Comparison of ENCODE assay signal across 20 cellular contexts in genomic region chr5:2024986-2025721, GRCh38.
"Had no signal": no experiment of that assay in that cellular context is flagged by ENCODE, and none has a peak within 500 bp of the region (broad histone marks: within the 10 kb centered on the region; RNA-seq: fewer than 3 reads in every experiment).

No MANE protein-coding gene starts in this region.

- H3K4me3 ChIP-seq: adrenal gland, ascending aorta, heart right ventricle, lower lobe of right lung, tibial nerve had no signal

- H3K9me3 ChIP-seq: adrenal gland, ascending aorta, lower lobe of right lung had no signal

- H3K36me3 ChIP-seq: adrenal gland, ascending aorta, brain microvascular endothelial cell, heart right ventricle, lower lobe of right lung, tibial nerve had no signal

- ATAC-seq: activated naive CD4-positive, alpha-beta T cell treated with anti-CD3 and anti-CD28 coated beads, Interleukin-2, amount 50 U/mL, for 72 hours; heart right ventricle; left colon; lower lobe of right lung; sciatic nerve; stimulated activated effector memory CD8-positive, alpha-beta T cell treated with anti-CD3 and anti-CD28 coated beads, Interleukin-12 subunit alpha, Interleukin-12 subunit beta, amount 100 ng/mL, for 72 hours; stimulated activated naive CD8-positive, alpha-beta T cell treated with anti-CD3 and anti-CD28 coated beads, Interleukin-15, amount 100 ng/mL, for 72 hours; T-helper 17 cell had no signal

- H3K27me3 ChIP-seq: ascending aorta, brain microvascular endothelial cell, tibial nerve had no signal

- DNase-seq: activated CD4-positive, alpha-beta memory T cell treated with anti-CD3 and anti-CD28 coated beads for 36 hours; activated CD4-positive, alpha-beta T cell treated with anti-CD3 and anti-CD28 coated beads for 48 hours; activated T-cell treated with anti-CD3 and anti-CD28 coated beads for 4 hours; adrenal gland; brain microvascular endothelial cell; central memory CD4-positive, alpha-beta T cell; heart right ventricle; left colon; lower lobe of right lung; naive B cell; nucleus accumbens; small intestine; stimulated activated CD4-positive, alpha-beta T cell treated with anti-CD3 and anti-CD28 coated beads, Interleukin-2, amount 100 ng/mL, for 24 hours; stimulated activated naive CD8-positive, alpha-beta T cell treated with anti-CD3 and anti-CD28 coated beads, Interleukin-15, amount 100 ng/mL, for 72 hours; T-helper 17 cell had no signal

- H3K27ac ChIP-seq: adrenal gland, ascending aorta, brain microvascular endothelial cell, heart right ventricle, lower lobe of right lung, tibial nerve had no signal

- H3K4me1 ChIP-seq: adrenal gland, ascending aorta, heart right ventricle, lower lobe of right lung, tibial nerve had no signal
